Comparison of ENCODE assay signal across 9 cellular contexts in genomic region chr12:110279561-110279960, GRCh38. TPM values are rescaled to one million over a fixed set of nuclear protein-coding genes. Genes with fewer than 3 reads are reported as not detected.
DNase-seq lines count a peak whose midpoint lies in the region; ATAC-seq and FAIRE-seq lines count a peak whose summit lies in the region.
"Had no signal": no experiment of that assay in that cellular context is flagged by ENCODE, and none has a peak within 500 bp of the region (broad histone marks: within the 10 kb centered on the region; RNA-seq: fewer than 3 reads in every experiment).

No MANE protein-coding gene starts in this region.

- ATAC-seq in T-cell (replicated peaks in 1 of 4) (no peak), GM18858 (IDR thresholded peaks at IDR 0.05; ENCODE audit: unreplicated experiment) (no peak)
- ATAC-seq in naive thymus-derived CD8-positive, alpha-beta T cell: no peak

- H3K9me3 Mint-ChIP-seq in CD4-positive, alpha-beta memory T cell: no peaks in the 10 kb centered on the region
- H3K9me3 Mint-ChIP-seq in T-cell: no peaks in the 10 kb centered on the region
- H3K9me3 Mint-ChIP-seq in naive thymus-derived CD8-positive, alpha-beta T cell: no peaks in the 10 kb centered on the region

- DNase-seq in CD4-positive, alpha-beta memory T cell: no peak
- DNase-seq in ELF-1 (ENCODE audit: low read depth, low spot score) (peak; percentile 25), T-cell (no peak), CD1c-positive myeloid dendritic cell (ENCODE audit: extremely low spot score) (no peak), HTR-8/SVneo (ENCODE audit: insufficient read length, low spot score) (no peak)
- no peak for DNase-seq in naive thymus-derived CD8-positive, alpha-beta T cell
- DNase-seq: stimulated activated CD4-positive, alpha-beta T cell treated with anti-CD3 and anti-CD28 coated beads, Interleukin-2, amount 100 ng/mL, for 24 hours had no signal

- POLR2A ChIA-PET in CD4-positive, alpha-beta memory T cell (lab: Charles Lee; ENCODE audit: partially characterized antibody): interaction anchor here (1.1 to 2.7 kb wide), 10 partner anchors 10 to 223 kb away, joined by 3 to 27 read pairs (median 6); partner anchors contain the start of genes ANAPC7, FAM216A, GPN3 and IFT81
- POLR2A ChIA-PET in T-cell (lab: Charles Lee): interaction anchor here (0.7 to 1.4 kb wide), 3 partner anchors 23 to 171 kb away, joined by 3 to 9 read pairs (median 3); partner anchors contain the start of genes ARPC3 (in 1 of the 2) and IFT81 (in 1 of the 2)
- POLR2A ChIA-PET in naive thymus-derived CD8-positive, alpha-beta T cell (lab: Charles Lee): interaction anchor here (0.6 to 3.0 kb wide), 6 partner anchors 14 to 222 kb away, joined by 3 to 7 read pairs (median 4); partner anchors contain the start of genes IFT81, RAD9B and VPS29

- CTCF ChIA-PET in CD4-positive, alpha-beta memory T cell (lab: Charles Lee; ENCODE audit: partially characterized antibody): interaction anchor here (0.9 to 2.8 kb wide), 6 partner anchors 9 to 152 kb away, joined by 3 to 11 read pairs (median 4); no protein-coding TSS in a partner anchor
- CTCF ChIA-PET in T-cell (lab: Charles Lee): interaction anchor here (0.6 to 1.8 kb wide), 5 partner anchors 9 to 764 kb away, joined by 3 to 11 read pairs (median 5); no protein-coding TSS in a partner anchor

- peaks cover 25 to 39% (median 30%) of the 10 kb centered on the region in 4 donors for H3K4me1 Mint-ChIP-seq in CD4-positive, alpha-beta memory T cell
- H3K4me1 Mint-ChIP-seq in T-cell: peaks cover 31 to 34% (median 34%) of the 10 kb centered on the region in 3 donors
- peaks cover 8 to 43% (median 39%) of the 10 kb centered on the region in 4 donors for H3K4me1 Mint-ChIP-seq in naive thymus-derived CD8-positive, alpha-beta T cell

- H3K36me3 ChIP-seq in CD4-positive, alpha-beta memory T cell (ENCODE audit: insufficient read depth, low read length): no peaks in the 10 kb centered on the region

- peaks cover 33% of the 10 kb centered on the region for H3K4me1 ChIP-seq in CD4-positive, alpha-beta memory T cell (ENCODE audit: insufficient read depth, low read length)

- intact Hi-C loops in CD4-positive, alpha-beta memory T cell (cut with micrococcal nuclease): no loop called here

- H3K27me3 ChIP-seq in CD4-positive, alpha-beta memory T cell (ENCODE audit: insufficient read depth, low read length): no peaks in the 10 kb centered on the region

- no peak for FAIRE-seq in HTR-8/SVneo (lab: Jason Lieb, UNC)
- FAIRE-seq: bronchial epithelial cell had no signal

- no peaks in the 10 kb centered on the region for H3K9me3 ChIP-seq in CD4-positive, alpha-beta memory T cell (ENCODE audit: control insufficient read depth in 1 of 2, low read length in 2 of 2)

- peaks cover 0 to 20% of the 10 kb centered on the region in 2 donors for H3K36me3 Mint-ChIP-seq in CD4-positive, alpha-beta memory T cell
- peaks cover 14% of the 10 kb centered on the region for H3K36me3 Mint-ChIP-seq in T-cell
- H3K36me3 Mint-ChIP-seq in naive thymus-derived CD8-positive, alpha-beta T cell: peaks cover 0 to 17% (median 0%) of the 10 kb centered on the region in 3 donors

- peak overlapping the region in 7 of 8 donors; percentile 16 to 98 (median 65) for H3K4me3 Mint-ChIP-seq in CD4-positive, alpha-beta memory T cell
- H3K4me3 Mint-ChIP-seq in T-cell: peak overlapping the region in 2 of 3 donors; percentile 4 to 34
- peak overlapping the region in 9 of 10 donors; percentile 23 to 93 (median 87) for H3K4me3 Mint-ChIP-seq in naive thymus-derived CD8-positive, alpha-beta T cell

- H3K27ac Mint-ChIP-seq in CD4-positive, alpha-beta memory T cell: peak overlapping the region in 5 of 7 donors; percentile 26 to 98 (median 75)
- H3K27ac Mint-ChIP-seq in T-cell: peak overlapping the region in 1 of 2 donors; percentile 51
- peak overlapping the region in 6 of 10 donors; percentile 39 to 88 (median 54) for H3K27ac Mint-ChIP-seq in naive thymus-derived CD8-positive, alpha-beta T cell

- no peak overlapping the region for H3K4me3 ChIP-seq in CD4-positive, alpha-beta memory T cell (ENCODE audit: low read length in 2 of 2)

- no peak overlapping the region for H3K27ac ChIP-seq in CD4-positive, alpha-beta memory T cell (ENCODE audit: low read depth, low read length)

- no peaks in the 10 kb centered on the region for H3K27me3 Mint-ChIP-seq in CD4-positive, alpha-beta memory T cell
- no peaks in the 10 kb centered on the region for H3K27me3 Mint-ChIP-seq in T-cell
- H3K27me3 Mint-ChIP-seq in naive thymus-derived CD8-positive, alpha-beta T cell: peaks cover 0 to 1% (median 0%) of the 10 kb centered on the region in 5 donors

RNA-seq across cellular contexts. Expression of gene ATP2A2, which starts 1.5 kb away (rescaled TPM):
- total RNA-seq in CD4-positive, alpha-beta memory T cell: 10 to 100 TPM; 90.4 to 91.0 TPM
- polyA plus RNA-seq in CD4-positive, alpha-beta memory T cell: 1 to 10 TPM; 1.8 to 5.5 TPM
- total RNA-seq in T-cell: 10 to 100 TPM; 82.0 to 88.2 (median 82.8) TPM
- total RNA-seq in naive thymus-derived CD8-positive, alpha-beta T cell: 10 to 100 TPM; 69.3 to 75.6 TPM
- polyA plus RNA-seq in naive thymus-derived CD8-positive, alpha-beta T cell: 1 to 10 TPM; 1.7 to 2.0 (median 1.9) TPM

Comparison
In these comparisons a context has a peak if more than half of its experiments do, and no peak if none do; other contexts are left out.
1. H3K4me3 Mint-ChIP-seq: peak in every context shown above with its lines; median percentile 87 in naive thymus-derived CD8-positive, alpha-beta T cell; 65 in CD4-positive, alpha-beta memory T cell; 19 in T-cell.